12 cellular contexts compared by ENCODE assay signal in the genomic region with DNA sequence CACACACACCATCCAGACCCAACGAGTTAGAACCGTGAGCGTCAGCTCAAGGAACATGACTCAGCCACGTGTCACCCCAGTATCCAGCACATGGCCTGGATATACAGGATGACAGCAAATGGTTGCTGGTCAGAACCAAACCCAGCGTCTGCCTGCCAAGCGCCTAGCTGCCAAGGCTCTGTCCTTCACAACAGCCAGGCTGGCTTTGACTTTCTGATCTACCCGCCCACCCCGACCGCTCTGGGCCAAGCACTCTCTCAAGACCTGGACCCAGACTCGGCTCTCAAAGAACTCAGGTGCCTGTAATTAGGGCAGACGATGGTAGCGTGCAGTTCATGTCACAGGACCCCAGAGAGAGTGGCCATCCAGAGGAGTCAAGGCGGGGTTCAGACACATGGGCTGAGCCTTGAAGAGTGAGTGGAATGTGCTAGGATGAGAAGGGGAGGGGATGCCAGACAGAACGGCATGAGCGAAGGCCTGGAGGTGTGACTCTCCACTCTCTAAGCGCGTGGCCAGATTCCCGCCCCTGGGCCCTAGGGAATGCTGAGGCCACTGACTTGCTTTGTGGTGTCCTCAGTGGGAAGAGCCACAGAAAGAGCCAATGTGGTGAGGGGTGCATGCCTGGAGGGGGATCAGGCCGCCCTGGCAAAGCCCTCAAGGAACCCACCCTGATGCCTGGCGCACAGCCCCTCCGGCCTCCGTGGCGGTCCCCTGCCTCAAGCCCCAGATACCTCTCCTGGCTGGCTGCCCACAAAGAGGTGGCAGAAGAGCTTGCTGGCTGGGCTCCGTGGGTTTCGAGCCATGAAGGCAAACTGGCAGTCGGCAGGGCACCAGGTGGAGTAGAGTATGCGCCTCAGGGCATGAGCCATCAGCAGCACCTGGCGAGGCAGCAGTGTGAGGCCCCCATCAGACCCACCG. TPM values are rescaled to one million over a fixed set of nuclear protein-coding genes. Genes with fewer than 3 reads are reported as not detected.
DNase-seq lines count a peak whose midpoint lies in the region; ATAC-seq and TF ChIP-seq lines count a peak whose summit lies in the region.
"Had no signal": no experiment of that assay in that cellular context is flagged by ENCODE, and none has a peak within 500 bp of the region (broad histone marks: within the 10 kb centered on the region; RNA-seq: fewer than 3 reads in every experiment).

No MANE protein-coding gene starts in this region.

- H3K4me3 Mint-ChIP-seq in activated T-helper 1 cell treated with anti-CD3 and anti-CD28 coated beads, Interleukin-12 subunit alpha, Interleukin-12 subunit beta, Interleukin-2, Interleukin-4 antibody, amounts not matched to agents 30 ng/mL and 10 ng/mL and 1 ng/mL, durations not matched to agents 14 hours and 24 hours and 36 hours, result no peak overlapping the region

- no peaks in the 10 kb centered on the region for H4K20me1 ChIP-seq in mammary epithelial cell (ENCODE audit: insufficient read depth, low read length)

- intact Hi-C loops in mammary epithelial cell (cut with micrococcal nuclease) (no loop called here), heart right ventricle (cut with DNase I) (no loop called here)
- intact Hi-C loops in activated T-helper 1 cell treated with anti-CD3 and anti-CD28 coated beads, Interleukin-12 subunit alpha, Interleukin-12 subunit beta, Interleukin-2, Interleukin-4 antibody, amounts not matched to agents 30 ng/mL and 10 ng/mL and 1 ng/mL, durations not matched to agents 14 hours and 24 hours and 36 hours (cut with micrococcal nuclease), result no loop called here

- peak; percentile 58 for DNase-seq in EH (ENCODE audit: low read depth)
- peak; percentile 94 for DNase-seq in NCI-H1105 treated with DMSO at 0.1 percent for 48 hours (lab: John Stamatoyannopoulos, UW)
- peak; percentile 88 for DNase-seq in mammary epithelial cell
- peak; percentile 87 for DNase-seq in mesenteric fat pad (ENCODE audit: low spot score)
- no peak for DNase-seq in activated T-helper 1 cell treated with anti-CD3 and anti-CD28 coated beads, Interleukin-12 subunit alpha, Interleukin-12 subunit beta, Interleukin-2, Interleukin-4 antibody, amounts not matched to agents 30 ng/mL and 10 ng/mL and 1 ng/mL, durations not matched to agents 14 hours and 24 hours and 36 hours (ENCODE audit: low spot score)
- no peak for DNase-seq in heart right ventricle
- DNase-seq in right atrium auricular region (ENCODE audit: low spot score), result no peak
- no peak for DNase-seq in NAMALWA (ENCODE audit: low spot score)
- DNase-seq: GF-D8; NCI-H526 treated with DMSO at 0.1 percent for 48 hours; stimulated activated CD4-positive, alpha-beta T cell treated with anti-CD3 and anti-CD28 coated beads, Interleukin-4, amount 100 ng/mL, for 1 hour had no signal

- H3K9me3 ChIP-seq in mammary epithelial cell (replicated peaks; ENCODE audit: insufficient read depth, low read length) (no peaks in the 10 kb centered on the region), heart right ventricle (no peaks in the 10 kb centered on the region), right atrium auricular region (no peaks in the 10 kb centered on the region)
- H3K9me3 ChIP-seq: gastroesophageal sphincter had no signal

- no peak for ATAC-seq in heart right ventricle
- ATAC-seq: gastroesophageal sphincter had no signal

- H3K27me3 Mint-ChIP-seq in activated T-helper 1 cell treated with anti-CD3 and anti-CD28 coated beads, Interleukin-12 subunit alpha, Interleukin-12 subunit beta, Interleukin-2, Interleukin-4 antibody, amounts not matched to agents 30 ng/mL and 10 ng/mL and 1 ng/mL, durations not matched to agents 14 hours and 24 hours and 36 hours (ENCODE audit: insufficient read depth), result peaks cover 13% of the 10 kb centered on the region

- in situ Hi-C loops in mammary epithelial cell (cut with MboI; ENCODE audit: low sequenced_read_pairs in 2 of 2), result no loop called here

- H3K9ac ChIP-seq in mammary epithelial cell (ENCODE audit: insufficient read depth, low read length), result no peak overlapping the region

- H3K27me3 ChIP-seq in mammary epithelial cell (ENCODE audit: insufficient read depth, low read length), result no peaks in the 10 kb centered on the region
- H3K27me3 ChIP-seq in heart right ventricle, result peaks cover 0 to 28% (median 20%) of the 10 kb centered on the region in 7 donors
- no peaks in the 10 kb centered on the region for H3K27me3 ChIP-seq in right atrium auricular region

- H3K79me2 ChIP-seq in mammary epithelial cell (ENCODE audit: insufficient read depth, low read length), result peaks cover 41% of the 10 kb centered on the region

- H3K4me3 ChIP-seq in mammary epithelial cell (replicated peaks in 1 of 3; ENCODE audit: insufficient read depth in 1 of 3, low read depth in 2 of 3, low read length in 3 of 3), result no peak overlapping the region
- H3K4me3 ChIP-seq in heart right ventricle, result no peak overlapping the region
- no peak overlapping the region for H3K4me3 ChIP-seq in right atrium auricular region
- H3K4me3 ChIP-seq: gastroesophageal sphincter had no signal

- H3K4me1 ChIP-seq in mammary epithelial cell (ENCODE audit: insufficient read depth, low read length) (peaks cover 31% of the 10 kb centered on the region), heart right ventricle (no peaks in the 10 kb centered on the region), right atrium auricular region (no peaks in the 10 kb centered on the region)
- H3K4me1 ChIP-seq: gastroesophageal sphincter had no signal

- TF ChIP-seq CTCF in mammary epithelial cell (conservative IDR thresholded peaks at IDR 0.05 in 1 of 2, IDR thresholded peaks at IDR 0.05 in 1 of 2; ENCODE audit: extremely low read depth in 1 of 2, insufficient read depth in 1 of 2, low read depth in 1 of 2, low read length in 2 of 2) (no peak), heart right ventricle (IDR thresholded peaks at IDR 0.05) (no peak), right atrium auricular region (IDR thresholded peaks at IDR 0.05) (no peak)

- no peak overlapping the region for H3K4me2 ChIP-seq in mammary epithelial cell (ENCODE audit: insufficient read depth, low read depth, low read length)

- H3K36me3 Mint-ChIP-seq in activated T-helper 1 cell treated with anti-CD3 and anti-CD28 coated beads, Interleukin-12 subunit alpha, Interleukin-12 subunit beta, Interleukin-2, Interleukin-4 antibody, amounts not matched to agents 30 ng/mL and 10 ng/mL and 1 ng/mL, durations not matched to agents 14 hours and 24 hours and 36 hours (ENCODE audit: low read depth), result no peaks in the 10 kb centered on the region

- H2AFZ ChIP-seq in mammary epithelial cell (ENCODE audit: low read depth, low read length), result no peak overlapping the region

- no peak overlapping the region for H3K27ac Mint-ChIP-seq in activated T-helper 1 cell treated with anti-CD3 and anti-CD28 coated beads, Interleukin-12 subunit alpha, Interleukin-12 subunit beta, Interleukin-2, Interleukin-4 antibody, amounts not matched to agents 30 ng/mL and 10 ng/mL and 1 ng/mL, durations not matched to agents 14 hours and 24 hours and 36 hours

- peaks cover 5% of the 10 kb centered on the region for H3K4me1 Mint-ChIP-seq in activated T-helper 1 cell treated with anti-CD3 and anti-CD28 coated beads, Interleukin-12 subunit alpha, Interleukin-12 subunit beta, Interleukin-2, Interleukin-4 antibody, amounts not matched to agents 30 ng/mL and 10 ng/mL and 1 ng/mL, durations not matched to agents 14 hours and 24 hours and 36 hours (ENCODE audit: low read depth)

- dilution Hi-C loops in mammary epithelial cell (cut with HindIII; ENCODE audit: low sequenced_read_pairs), result loop anchor here (10.0 kb wide), 1 partner anchor 59 kb away; a partner anchor contains a TSS

- H3K36me3 ChIP-seq in mammary epithelial cell (ENCODE audit: insufficient read depth, low read length), result no peaks in the 10 kb centered on the region
- no peaks in the 10 kb centered on the region for H3K36me3 ChIP-seq in heart right ventricle
- no peaks in the 10 kb centered on the region for H3K36me3 ChIP-seq in right atrium auricular region
- H3K36me3 ChIP-seq: gastroesophageal sphincter had no signal

- H3K27ac ChIP-seq in mammary epithelial cell (ENCODE audit: insufficient read depth, low read depth, low read length), result peak overlapping the region; percentile 49
- H3K27ac ChIP-seq in heart right ventricle, result no peak overlapping the region
- no peak overlapping the region for H3K27ac ChIP-seq in right atrium auricular region
- H3K27ac ChIP-seq: gastroesophageal sphincter had no signal

- CTCF ChIA-PET in mammary epithelial cell (lab: Charles Lee; ENCODE audit: low non-redundant PET), result interaction anchor here (0.6 kb wide), 1 partner anchor 62 kb away, joined by 3 read pairs; a partner anchor contains a TSS

- no peaks in the 10 kb centered on the region for H3K9me3 Mint-ChIP-seq in activated T-helper 1 cell treated with anti-CD3 and anti-CD28 coated beads, Interleukin-12 subunit alpha, Interleukin-12 subunit beta, Interleukin-2, Interleukin-4 antibody, amounts not matched to agents 30 ng/mL and 10 ng/mL and 1 ng/mL, durations not matched to agents 14 hours and 24 hours and 36 hours

- no TSS peak for BruUV-seq in mammary epithelial cell (replicated peaks; lab: Mats Ljungman, UMichigan)

- 75% methylated on average over 14 of the region's 29 CpGs for WGBS in mammary epithelial cell (ENCODE audit: low coverage, missing lambda C conversion rate)
- WGBS in heart right ventricle, 2 donors, result 77 to 78% methylated on average over 29 of the region's 29 CpGs

RNA-seq across cellular contexts. Expression of a gene that starts 7.1 kb away (rescaled TPM):
- total RNA-seq in mammary epithelial cell, result 10 to 100 TPM; 13.2 to 65.3 TPM
- polyA plus RNA-seq in mammary epithelial cell, result 20.7 TPM
- 21.3 TPM for polyA minus RNA-seq in mammary epithelial cell
- total RNA-seq in mesenteric fat pad, result 0.22 TPM
- total RNA-seq in activated T-helper 1 cell treated with anti-CD3 and anti-CD28 coated beads, Interleukin-12 subunit alpha, Interleukin-12 subunit beta, Interleukin-2, Interleukin-4 antibody, amounts not matched to agents 30 ng/mL and 10 ng/mL and 1 ng/mL, durations not matched to agents 14 hours and 24 hours and 36 hours, result 0.08 and 0.15 TPM in 2 replicates
- under 1 TPM in 3 of 10 donors, not detected in 7; 0.15 to 0.21 (median 0.20) TPM for total RNA-seq in heart right ventricle
- polyA plus RNA-seq in heart right ventricle, result 1 to 10 TPM in 1 of 2 donors, not detected in 1; 6.4 TPM
- under 1 TPM in 1 of 2 donors, not detected in 1; 0.63 TPM for total RNA-seq in right atrium auricular region

RNA-seq across cellular contexts. Expression of a gene that starts 7.6 kb away (rescaled TPM):
- total RNA-seq in mammary epithelial cell, result under 1 TPM; 0.83 to 0.99 TPM
- polyA plus RNA-seq in mammary epithelial cell, result 0.41 TPM
- polyA minus RNA-seq in mammary epithelial cell, result not detected
- 4.6 TPM for total RNA-seq in mesenteric fat pad
- total RNA-seq in activated T-helper 1 cell treated with anti-CD3 and anti-CD28 coated beads, Interleukin-12 subunit alpha, Interleukin-12 subunit beta, Interleukin-2, Interleukin-4 antibody, amounts not matched to agents 30 ng/mL and 10 ng/mL and 1 ng/mL, durations not matched to agents 14 hours and 24 hours and 36 hours, result not detected in 2 replicates
- total RNA-seq in heart right ventricle, result 1 to 10 TPM; 2.7 to 7.0 (median 5.0) TPM
- 1 to 10 TPM; 4.6 to 7.5 TPM for polyA plus RNA-seq in heart right ventricle
- 1 to 10 TPM; 2.6 to 6.0 TPM for total RNA-seq in right atrium auricular region

Comparison
In these comparisons a context has a peak if more than half of its experiments do, and no peak if none do; other contexts are left out.
1. DNase-seq: peak in EH (single experiment), NCI-H1105 treated with DMSO at 0.1 percent for 48 hours (single experiment), mammary epithelial cell (single experiment) and mesenteric fat pad (single experiment); none in activated T-helper 1 cell treated with anti-CD3 and anti-CD28 coated beads, Interleukin-12 subunit alpha, Interleukin-12 subunit beta, Interleukin-2, Interleukin-4 antibody, amounts not matched to agents 30 ng/mL and 10 ng/mL and 1 ng/mL, durations not matched to agents 14 hours and 24 hours and 36 hours (single experiment), heart right ventricle (0 of 2), right atrium auricular region (single experiment) and NAMALWA (single experiment).
2. RNA of a gene that starts 7.1 kb away (total RNA-seq): 13.2 to 65.3 TPM in mammary epithelial cell; 0.63 TPM in right atrium auricular region, 0.22 TPM in mesenteric fat pad (single experiment), 0.08 to 0.15 TPM in activated T-helper 1 cell treated with anti-CD3 and anti-CD28 coated beads, Interleukin-12 subunit alpha, Interleukin-12 subunit beta, Interleukin-2, Interleukin-4 antibody, amounts not matched to agents 30 ng/mL and 10 ng/mL and 1 ng/mL, durations not matched to agents 14 hours and 24 hours and 36 hours and 0.15 to 0.21 TPM in heart right ventricle; every median in the first group is over 4 times any median in the second.